Comparison of ENCODE assay signal across 8 cellular contexts in genomic region chr17:73311781-73312641, GRCh38.
DNase-seq lines count a peak whose midpoint lies in the region; ATAC-seq lines count a peak whose summit lies in the region.

Gene CDC42EP4, minus strand, starts transcription at chr17:73312001. Its CDS starts 25,501 bp downstream, at chr17:73286500.

- peaks cover 42% of the 10 kb centered on the region for H3K79me2 ChIP-seq in ACC112 (ENCODE audit: control insufficient read depth, insufficient read depth, low read length, unreplicated experiment)

- H3K4me3 ChIP-seq in ACC112 (ENCODE audit: low read depth, low read length): peak within 1 kb of the TSS; percentile 97

- DNase-seq in NCI-H2227 (lab: John Stamatoyannopoulos, UW; ENCODE audit: unreplicated experiment) (peak; percentile 92), cerebellar cortex (ENCODE audit: low spot score) (peak; percentile 92), iris pigment epithelial cell (ENCODE audit: low read depth) (peak; percentile 95)
- DNase-seq in activated CD4-positive, CD25-positive, alpha-beta regulatory T cell treated with anti-CD3 and anti-CD28 coated beads, Interleukin-2, amount 50 U/mL, for 72 hours: peak; percentile 78
- DNase-seq in stimulated activated CD4-positive, alpha-beta T cell treated with anti-CD3 and anti-CD28 coated beads, Interleukin-12 subunit alpha, Interleukin-12 subunit beta, amount 100 ng/mL, for 24 hours (ENCODE audit: low read depth in 2 of 2): peak; percentile 71 to 87

- H3K4me1 ChIP-seq in ACC112 (ENCODE audit: control insufficient read depth, insufficient read depth, low read length, unreplicated experiment): peaks cover 29% of the 10 kb centered on the region

- peak within 1 kb of the TSS; percentile 81 for H2AFZ ChIP-seq in ACC112 (ENCODE audit: low read length, unreplicated experiment)

- no peaks in the 10 kb centered on the region for H3K27me3 ChIP-seq in ACC112 (ENCODE audit: insufficient read depth, low read length)

- H3K27ac ChIP-seq in ACC112 (ENCODE audit: low read depth, low read length): peak within 1 kb of the TSS; percentile 75

- ATAC-seq in GM18867 (IDR thresholded peaks at IDR 0.05; ENCODE audit: unreplicated experiment) (peak; percentile 90), HG03095 (IDR thresholded peaks at IDR 0.05; ENCODE audit: unreplicated experiment) (peak; percentile 88)

- H3K36me3 ChIP-seq in ACC112 (ENCODE audit: insufficient read depth, low read length): no peaks in the 10 kb centered on the region

Comparison
In these comparisons a context has a peak if more than half of its experiments do, and no peak if none do; other contexts are left out.
1. Peak in every context shown above with its lines: DNase-seq, ATAC-seq, H3K4me3 ChIP-seq and H3K27ac ChIP-seq.